20 cellular contexts compared by ENCODE assay signal in genomic region chr4:157389751-157390150, GRCh38.
A peak's percentile ranks its signal among the peaks of the same experiment; 100 is the strongest.
DNase-seq lines count a peak whose midpoint lies in the region; ATAC-seq and TF ChIP-seq lines count a peak whose summit lies in the region.
"Had no signal": no experiment of that assay in that cellular context is flagged by ENCODE, and none has a peak within 500 bp of the region (broad histone marks: within the 10 kb centered on the region; RNA-seq: fewer than 3 reads in every experiment).

No MANE protein-coding gene starts in this region.

- no peak overlapping the region for H3K4me3 Mint-ChIP-seq in activated CD4-positive, alpha-beta T cell treated with anti-CD3 and anti-CD28 coated beads, Interleukin-2, amount 10 ng/mL, durations not matched to agents 7 days and 5 days
- H3K4me3 Mint-ChIP-seq: CD8-positive, alpha-beta memory T cell had no signal

- DNase-seq in NCI-H748 (lab: John Stamatoyannopoulos, UW; ENCODE audit: unreplicated experiment) (peak; percentile 19), NCI-H748 treated with DMSO at 0.1 percent for 48 hours (lab: John Stamatoyannopoulos, UW) (no peak), NCI-H69 (lab: John Stamatoyannopoulos, UW) (peak; percentile 80), fibroblast of villous mesenchyme (ENCODE audit: low read depth) (peak; percentile 0), DMS79 (lab: John Stamatoyannopoulos, UW) (no peak), caudate nucleus (lab: John Stamatoyannopoulos, UW) (no peak)
- no peak for DNase-seq in activated CD4-positive, alpha-beta T cell treated with anti-CD3 and anti-CD28 coated beads, Interleukin-2, amount 10 ng/mL, durations not matched to agents 7 days and 5 days
- DNase-seq: 8988T; CD8-positive, alpha-beta memory T cell; HCEC 1CT; IMR-90; MV-4-11; NCI-H1436; NCI-H510A; NK-92 treated with Interleukin-12 subunit alpha and Interleukin-12 subunit beta, amount 100 ng/mL, for 24 hours; T-helper 1 cell had no signal

- CTCF ChIA-PET in activated CD4-positive, alpha-beta T cell treated with anti-CD3 and anti-CD28 coated beads, Interleukin-2, amount 10 ng/mL, durations not matched to agents 7 days and 5 days (lab: Charles Lee), result no interaction called here

- ATAC-seq in HG03139 (IDR thresholded peaks at IDR 0.05; ENCODE audit: unreplicated experiment), result no peak
- ATAC-seq: PC-3 had no signal

- H3K27ac ChIP-seq in caudate nucleus (ENCODE audit: low read depth, low read length), result no peak overlapping the region
- H3K27ac ChIP-seq: BLaER1, SK-N-MC had no signal

- H3K9me3 Mint-ChIP-seq in activated CD4-positive, alpha-beta T cell treated with anti-CD3 and anti-CD28 coated beads, Interleukin-2, amount 10 ng/mL, durations not matched to agents 7 days and 5 days, result no peaks in the 10 kb centered on the region

- no peaks in the 10 kb centered on the region for H3K4me1 Mint-ChIP-seq in activated CD4-positive, alpha-beta T cell treated with anti-CD3 and anti-CD28 coated beads, Interleukin-2, amount 10 ng/mL, durations not matched to agents 7 days and 5 days
- H3K4me1 Mint-ChIP-seq: CD8-positive, alpha-beta memory T cell had no signal

- no peaks in the 10 kb centered on the region for H3K36me3 Mint-ChIP-seq in activated CD4-positive, alpha-beta T cell treated with anti-CD3 and anti-CD28 coated beads, Interleukin-2, amount 10 ng/mL, durations not matched to agents 7 days and 5 days (ENCODE audit: low read depth)
- H3K36me3 Mint-ChIP-seq: CD8-positive, alpha-beta memory T cell had no signal

- POLR2A ChIA-PET in activated CD4-positive, alpha-beta T cell treated with anti-CD3 and anti-CD28 coated beads, Interleukin-2, amount 10 ng/mL, durations not matched to agents 7 days and 5 days (lab: Charles Lee), result no interaction called here

- TF ChIP-seq CTCF in fibroblast of villous mesenchyme (IDR thresholded peaks at IDR 0.05; ENCODE audit: insufficient read depth, low read depth, low read length), result no peak

- H3K4me3 ChIP-seq in fibroblast of villous mesenchyme (ENCODE audit: low read depth, low read length), result no peak overlapping the region
- H3K4me3 ChIP-seq: BLaER1, SK-N-MC had no signal

- H3K27me3 Mint-ChIP-seq in activated CD4-positive, alpha-beta T cell treated with anti-CD3 and anti-CD28 coated beads, Interleukin-2, amount 10 ng/mL, durations not matched to agents 7 days and 5 days, result no peaks in the 10 kb centered on the region
- H3K27me3 Mint-ChIP-seq: CD8-positive, alpha-beta memory T cell had no signal

- no peak overlapping the region for H3K27ac Mint-ChIP-seq in activated CD4-positive, alpha-beta T cell treated with anti-CD3 and anti-CD28 coated beads, Interleukin-2, amount 10 ng/mL, durations not matched to agents 7 days and 5 days
- H3K27ac Mint-ChIP-seq: CD8-positive, alpha-beta memory T cell had no signal

Comparison
In these comparisons a context has a peak if more than half of its experiments do, and no peak if none do; other contexts are left out.
1. DNase-seq: peak in NCI-H748 (single experiment), NCI-H69 (single experiment) and fibroblast of villous mesenchyme (single experiment); none in NCI-H748 treated with DMSO at 0.1 percent for 48 hours (single experiment), DMS79 (single experiment), caudate nucleus (0 of 61) and activated CD4-positive, alpha-beta T cell treated with anti-CD3 and anti-CD28 coated beads, Interleukin-2, amount 10 ng/mL, durations not matched to agents 7 days and 5 days (single experiment).